In the genomic region with DNA sequence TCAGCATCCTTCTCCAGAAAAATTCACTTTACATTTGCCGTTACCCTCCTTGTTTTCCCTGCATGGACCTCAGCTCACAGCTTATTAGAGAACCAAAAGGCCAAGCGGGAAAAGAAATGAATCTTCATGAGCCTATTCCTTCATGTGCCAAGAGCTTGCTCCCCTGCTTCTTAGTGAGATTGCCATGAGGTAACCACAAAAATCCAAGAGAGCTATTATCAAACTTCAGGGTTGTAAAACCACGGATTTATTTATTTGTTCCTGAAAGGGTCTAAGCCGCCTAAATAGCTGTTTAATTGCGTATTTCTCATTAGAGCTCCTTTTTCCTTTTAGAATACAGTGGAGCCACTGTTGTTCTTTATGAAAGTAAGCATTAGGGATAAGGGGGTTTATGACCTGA, we compare ENCODE assay signal across 19 cellular contexts. TPM values are rescaled to one million over a fixed set of nuclear protein-coding genes. Genes with fewer than 3 reads are reported as not detected.
A peak's percentile ranks its signal among the peaks of the same experiment; 100 is the strongest.
DNase-seq lines count a peak whose midpoint lies in the region; TF ChIP-seq lines count a peak whose summit lies in the region.
"Had no signal": no experiment of that assay in that cellular context is flagged by ENCODE, and none has a peak within 500 bp of the region (broad histone marks: within the 10 kb centered on the region; RNA-seq: fewer than 3 reads in every experiment).

No MANE protein-coding gene starts in this region.

- H3K27ac ChIP-seq in prostate gland: peak overlapping the region in 1 of 2 donors; percentile 17
- H3K27ac ChIP-seq: KMS-11 had no signal

- H3K9me3 ChIP-seq in prostate gland: no peaks in the 10 kb centered on the region
- H3K9me3 ChIP-seq: BE2C had no signal

- in situ Hi-C loops in astrocyte of the cerebellum (cut with HindIII; ENCODE audit: low sequenced_read_pairs): no loop called here

- WGBS in prostate gland: 49% methylated on average over 5 of the region's 5 CpGs

- H3K36me3 ChIP-seq in BJ (ENCODE audit: control insufficient read depth, insufficient read depth, low read length) (no peaks in the 10 kb centered on the region), prostate gland (no peaks in the 10 kb centered on the region)
- H3K36me3 ChIP-seq: BE2C had no signal

- CTCF ChIA-PET in BJ (lab: Yijun Ruan, JAX): interaction anchor here (0.8 to 4.9 kb wide), 20 partner anchors 8 to 203 kb away, joined by 3 to 24 read pairs (median 4); no protein-coding TSS in a partner anchor

- no peak for TF ChIP-seq CTCF in BJ (IDR thresholded peaks at IDR 0.05; ENCODE audit: insufficient read depth, low read depth, low read length)
- TF ChIP-seq CTCF in astrocyte of the cerebellum (IDR thresholded peaks at IDR 0.05; ENCODE audit: low read depth, low read length, missing control alignments): no peak
- no peak for TF ChIP-seq CTCF in prostate gland (IDR thresholded peaks at IDR 0.05)

- peak; percentile 46 for DNase-seq in BJ (ENCODE audit: low read depth)
- peak; percentile 74 for DNase-seq in EH (ENCODE audit: low read depth)
- DNase-seq in astrocyte of the cerebellum (ENCODE audit: low read depth): peak; percentile 15
- peak; percentile 3 for DNase-seq in myocyte (ENCODE audit: low read depth)
- no peak for DNase-seq in prostate gland (ENCODE audit: low spot score)
- no peak for DNase-seq in AG20443 (ENCODE audit: low spot score)
- no peak for DNase-seq in DMS 273 (lab: John Stamatoyannopoulos, UW; ENCODE audit: unreplicated experiment)
- DNase-seq: ACHN; BE2C; CD4-positive, alpha-beta memory T cell; EL; NCI-H187; NCI-H2171 treated with DMSO at 0.1 percent for 48 hours; NCI-H446 treated with DMSO at 0.1 percent for 48 hours; NCI-H774; RPMI8226; SIG-M5 had no signal

- no peaks in the 10 kb centered on the region for H3K4me1 ChIP-seq in prostate gland (replicated peaks)
- H3K4me1 ChIP-seq: BE2C had no signal

- intact Hi-C loops in prostate gland (cut with DNase I): loop anchor here (5.0 to 10.0 kb wide), 2 partner anchors 108 to 285 kb away; partner anchors contain the start of gene XDH

- no peaks in the 10 kb centered on the region for H3K27me3 ChIP-seq in BJ (ENCODE audit: control insufficient read depth, insufficient read depth, low read length)
- H3K27me3 ChIP-seq in prostate gland (replicated peaks; ENCODE audit: insufficient read depth): no peaks in the 10 kb centered on the region

- H3K4me3 ChIP-seq in BJ (ENCODE audit: low read depth, low read length) (no peak overlapping the region), astrocyte of the cerebellum (ENCODE audit: low read depth, low read length) (no peak overlapping the region), prostate gland (no peak overlapping the region)

- TF ChIP-seq POLR2A in prostate gland (IDR thresholded peaks at IDR 0.05): no peak

- POLR2A ChIA-PET in BJ (lab: Charles Lee): no interaction called here

RNA-seq across cellular contexts. Expression of gene SRD5A2, which starts 58.0 kb away (rescaled TPM):
- 0.01 TPM in 1 of 2 replicates, not detected in the other for polyA plus RNA-seq in BJ (2011; rRNA removed)
- polyA minus RNA-seq in BJ (2011; rRNA and poly(A)+ RNA removed): not detected in 2 replicates
- total RNA-seq in myocyte (0.10 and 0.19 TPM in 2 replicates), prostate gland (1 to 10 TPM; 5.0 to 8.5 TPM)
- 0.01 TPM for polyA plus RNA-seq in myocyte (2012)
- total RNA-seq: CD4-positive, alpha-beta memory T cell; M059J had no signal
- polyA plus RNA-seq: CD4-positive, alpha-beta memory T cell had no signal

Comparison
In these comparisons a context has a peak if more than half of its experiments do, and no peak if none do; other contexts are left out.
1. DNase-seq: peak in BJ (single experiment), EH (single experiment), astrocyte of the cerebellum (single experiment) and myocyte (single experiment); none in prostate gland (single experiment), AG20443 (single experiment) and DMS 273 (single experiment).